11 cellular contexts compared by ENCODE assay signal in the genomic region with DNA sequence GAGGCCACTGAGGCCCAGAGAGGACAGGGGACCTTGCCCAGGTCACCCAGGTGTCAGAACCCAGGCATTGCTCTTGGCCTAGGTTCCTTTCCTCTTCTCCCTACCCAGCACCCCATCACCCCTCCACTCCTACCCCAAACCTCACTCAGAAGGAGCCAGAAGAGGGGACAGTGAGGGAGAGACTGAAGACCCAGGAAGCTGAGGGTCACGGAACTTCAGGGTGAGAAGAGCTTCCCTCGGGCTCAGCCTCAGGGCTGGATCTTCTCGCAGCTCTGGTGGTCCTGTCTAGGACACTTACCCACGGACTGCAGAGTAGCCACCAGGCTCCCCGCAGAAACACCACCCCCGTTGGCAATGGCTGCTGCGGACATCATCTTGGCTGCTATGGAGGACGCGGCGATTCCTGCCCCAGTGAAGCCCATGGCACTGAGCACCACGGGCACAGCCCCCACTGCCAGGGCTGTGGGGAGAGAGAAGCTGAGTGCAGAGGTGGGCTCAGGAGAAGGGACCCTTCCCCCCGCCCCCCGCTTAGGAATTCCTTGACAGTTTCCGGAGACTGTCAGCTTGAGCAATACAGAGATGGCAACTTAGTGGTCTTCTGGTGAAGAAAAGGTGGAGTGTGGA. TPM values are rescaled to one million over a fixed set of nuclear protein-coding genes. Genes with fewer than 3 reads are reported as not detected.
A peak's percentile ranks its signal among the peaks of the same experiment; 100 is the strongest.
DNase-seq lines count a peak whose midpoint lies in the region; ATAC-seq lines count a peak whose summit lies in the region.
"Had no signal": no experiment of that assay in that cellular context is flagged by ENCODE, and none has a peak within 500 bp of the region (broad histone marks: within the 10 kb centered on the region; RNA-seq: fewer than 3 reads in every experiment).

No MANE protein-coding gene starts in this region.

- no peak overlapping the region for H2BK12ac ChIP-seq in neuronal stem cell (ENCODE audit: low read length)

- H4K8ac ChIP-seq in neuronal stem cell (ENCODE audit: low read depth, low read length), result no peak overlapping the region

- no peak overlapping the region for H3K14ac ChIP-seq in neuronal stem cell (ENCODE audit: low read length)

- peak overlapping the region; percentile 7 for H3K18ac ChIP-seq in neuronal stem cell (ENCODE audit: low read length)

- H2AK5ac ChIP-seq in neuronal stem cell (ENCODE audit: low read depth, low read length), result peak overlapping the region; percentile 82

- peak overlapping the region; percentile 73 to 96 (median 90) for H3K4me3 Mint-ChIP-seq in CD4-positive, CD25-positive, alpha-beta regulatory T cell
- H3K4me3 Mint-ChIP-seq in IgD-negative memory B cell, result peak overlapping the region; percentile 88 to 98 (median 94)
- peak overlapping the region; percentile 88 for H3K4me3 Mint-ChIP-seq in dendritic cell treated with granulocyte-macrophage colony-stimulating factor and Interleukin-4, amounts not matched to agents 40 ng/mL and 50 ng/mL, for 4 days

- H3K9me3 Mint-ChIP-seq in CD4-positive, CD25-positive, alpha-beta regulatory T cell, result peaks cover 0 to 4% (median 0%) of the 10 kb centered on the region in 7 donors
- no peaks in the 10 kb centered on the region for H3K9me3 Mint-ChIP-seq in IgD-negative memory B cell
- H3K9me3 Mint-ChIP-seq in dendritic cell treated with granulocyte-macrophage colony-stimulating factor and Interleukin-4, amounts not matched to agents 40 ng/mL and 50 ng/mL, for 4 days, result no peaks in the 10 kb centered on the region

- ATAC-seq in CD4-positive, CD25-positive, alpha-beta regulatory T cell (ENCODE audit: low read depth in 2 of 2), result no peak

- peak overlapping the region; percentile 95 for H2AFZ ChIP-seq in neuronal stem cell (ENCODE audit: low read length)

- no peak overlapping the region for H3K4me3 ChIP-seq in CD4-positive, CD25-positive, alpha-beta regulatory T cell (ENCODE audit: low read depth, low read length)
- no peak overlapping the region for H3K4me3 ChIP-seq in neuronal stem cell (ENCODE audit: low read length in 2 of 2)
- no peak overlapping the region for H3K4me3 ChIP-seq in effector memory CD4-positive, alpha-beta T cell (ENCODE audit: insufficient read depth, low read depth, low read length, poor library complexity, severe bottlenecking)

- no peak for DNase-seq in CD4-positive, CD25-positive, alpha-beta regulatory T cell
- DNase-seq in neuronal stem cell (ENCODE audit: low spot score) (no peak), middle frontal gyrus (ENCODE audit: extremely low spot score, low spot score) (no peak), medulla oblongata (ENCODE audit: extremely low spot score) (no peak), NCI-H146 (lab: John Stamatoyannopoulos, UW) (no peak)
- no peak for DNase-seq in effector memory CD4-positive, alpha-beta T cell
- DNase-seq: activated CD4-positive, CD25-positive, alpha-beta regulatory T cell treated with anti-CD3 and anti-CD28 coated beads, Interleukin-2, amount 50 U/mL, for 72 hours; NCI-H2029 treated with DMSO at 0.1 percent for 48 hours had no signal

- peak overlapping the region; percentile 19 for H2BK15ac ChIP-seq in neuronal stem cell (ENCODE audit: low read length)

- peak overlapping the region; percentile 54 for H2BK5ac ChIP-seq in neuronal stem cell (ENCODE audit: low read length)

- peaks cover 4% of the 10 kb centered on the region for H3K36me3 Mint-ChIP-seq in CD4-positive, CD25-positive, alpha-beta regulatory T cell
- no peaks in the 10 kb centered on the region for H3K36me3 Mint-ChIP-seq in IgD-negative memory B cell
- H3K36me3 Mint-ChIP-seq in dendritic cell treated with granulocyte-macrophage colony-stimulating factor and Interleukin-4, amounts not matched to agents 40 ng/mL and 50 ng/mL, for 4 days (ENCODE audit: low read depth), result peaks cover 28% of the 10 kb centered on the region

- H2BK120ac ChIP-seq in neuronal stem cell (ENCODE audit: low read depth, low read length), result no peak overlapping the region

- intact Hi-C loops in dendritic cell treated with granulocyte-macrophage colony-stimulating factor and Interleukin-4, amounts not matched to agents 40 ng/mL and 50 ng/mL, for 4 days (cut with micrococcal nuclease), result no loop called here

- H3K27ac Mint-ChIP-seq in CD4-positive, CD25-positive, alpha-beta regulatory T cell, result peak overlapping the region in 2 of 3 donors; percentile 75 to 89
- peak overlapping the region in 2 of 3 donors; percentile 23 to 24 for H3K27ac Mint-ChIP-seq in IgD-negative memory B cell
- peak overlapping the region; percentile 84 for H3K27ac Mint-ChIP-seq in dendritic cell treated with granulocyte-macrophage colony-stimulating factor and Interleukin-4, amounts not matched to agents 40 ng/mL and 50 ng/mL, for 4 days

- peaks cover 8% of the 10 kb centered on the region for H3K27me3 ChIP-seq in CD4-positive, CD25-positive, alpha-beta regulatory T cell (ENCODE audit: control insufficient read depth, insufficient read depth, low read length)
- H3K27me3 ChIP-seq in neuronal stem cell (ENCODE audit: control insufficient read depth in 3 of 3, insufficient read depth in 3 of 3, low read depth in 1 of 3, low read length in 3 of 3), result peaks cover 0 to 5% (median 0%) of the 10 kb centered on the region in 3 experiments
- H3K27me3 ChIP-seq in effector memory CD4-positive, alpha-beta T cell (replicated peaks; ENCODE audit: control insufficient read depth, insufficient read depth, low read length, poor library complexity, severe bottlenecking), result no peaks in the 10 kb centered on the region

- H3K23ac ChIP-seq in neuronal stem cell (ENCODE audit: low read depth, low read length, poor library complexity), result no peak overlapping the region

- H3K27me3 Mint-ChIP-seq in CD4-positive, CD25-positive, alpha-beta regulatory T cell, result peaks cover 17% of the 10 kb centered on the region
- H3K27me3 Mint-ChIP-seq in IgD-negative memory B cell, result no peaks in the 10 kb centered on the region
- peaks cover 8% of the 10 kb centered on the region for H3K27me3 Mint-ChIP-seq in dendritic cell treated with granulocyte-macrophage colony-stimulating factor and Interleukin-4, amounts not matched to agents 40 ng/mL and 50 ng/mL, for 4 days

- peaks cover 10 to 25% (median 19%) of the 10 kb centered on the region in 4 donors for H3K4me1 Mint-ChIP-seq in CD4-positive, CD25-positive, alpha-beta regulatory T cell
- H3K4me1 Mint-ChIP-seq in IgD-negative memory B cell, result peaks cover 11 to 14% (median 13%) of the 10 kb centered on the region in 3 donors
- peaks cover 27% of the 10 kb centered on the region for H3K4me1 Mint-ChIP-seq in dendritic cell treated with granulocyte-macrophage colony-stimulating factor and Interleukin-4, amounts not matched to agents 40 ng/mL and 50 ng/mL, for 4 days (ENCODE audit: low read depth)

- H3K4me2 ChIP-seq in neuronal stem cell (ENCODE audit: insufficient read depth, low read length, poor library complexity, severe bottlenecking), result no peak overlapping the region

- no peak overlapping the region for H4K91ac ChIP-seq in neuronal stem cell (ENCODE audit: low read depth, low read length, poor library complexity)

- H3K9ac ChIP-seq in neuronal stem cell (ENCODE audit: low read depth, low read length, poor library complexity), result no peak overlapping the region

- no peaks in the 10 kb centered on the region for H3K9me3 ChIP-seq in CD4-positive, CD25-positive, alpha-beta regulatory T cell (ENCODE audit: control insufficient read depth in 2 of 2, low read length in 2 of 2)
- H3K9me3 ChIP-seq in neuronal stem cell (replicated peaks in 1 of 2; ENCODE audit: control insufficient read depth in 2 of 2, insufficient read depth in 1 of 2, low read depth in 1 of 2, low read length in 2 of 2), result no peaks in the 10 kb centered on the region
- no peaks in the 10 kb centered on the region for H3K9me3 ChIP-seq in effector memory CD4-positive, alpha-beta T cell (ENCODE audit: control insufficient read depth, low read length)
- H3K9me3 ChIP-seq: pancreas had no signal

- no peaks in the 10 kb centered on the region for H3K36me3 ChIP-seq in CD4-positive, CD25-positive, alpha-beta regulatory T cell (ENCODE audit: control insufficient read depth, insufficient read depth, low read length)
- H3K36me3 ChIP-seq in neuronal stem cell (replicated peaks in 1 of 2; ENCODE audit: control insufficient read depth in 2 of 2, insufficient read depth in 2 of 2, low read length in 2 of 2), result peaks cover 0 to 1% of the 10 kb centered on the region in 2 donors
- H3K36me3 ChIP-seq in effector memory CD4-positive, alpha-beta T cell (ENCODE audit: control insufficient read depth, insufficient read depth, low read length), result no peaks in the 10 kb centered on the region
- H3K36me3 ChIP-seq: pancreas had no signal

- H3K4ac ChIP-seq in neuronal stem cell (ENCODE audit: low read length), result no peak overlapping the region

- peaks cover 22% of the 10 kb centered on the region for H3K4me1 ChIP-seq in CD4-positive, CD25-positive, alpha-beta regulatory T cell (ENCODE audit: control insufficient read depth, insufficient read depth, low read length, poor library complexity, severe bottlenecking)
- H3K4me1 ChIP-seq in neuronal stem cell (ENCODE audit: control insufficient read depth in 2 of 2, insufficient read depth in 1 of 2, low read depth in 1 of 2, low read length in 2 of 2), result peaks cover 0 to 7% of the 10 kb centered on the region in 2 donors
- no peaks in the 10 kb centered on the region for H3K4me1 ChIP-seq in effector memory CD4-positive, alpha-beta T cell (ENCODE audit: control insufficient read depth, insufficient read depth, low read length, poor library complexity, severe bottlenecking)
- H3K4me1 ChIP-seq: pancreas had no signal

- WGBS in neuronal stem cell (ENCODE audit: extremely low coverage in 2 of 2, insufficient read length in 2 of 2, insufficient replicate concordance in 1 of 2), 2 donors, result no CpG with 5 or more reads among the region's 14 CpGs

- no peaks in the 10 kb centered on the region for H3K79me1 ChIP-seq in neuronal stem cell (ENCODE audit: low read depth, low read length)

- peak overlapping the region; percentile 69 for H3K27ac ChIP-seq in CD4-positive, CD25-positive, alpha-beta regulatory T cell (ENCODE audit: insufficient read depth, low read length, poor library complexity, severe bottlenecking)
- H3K27ac ChIP-seq in neuronal stem cell (replicated peaks; ENCODE audit: low read length), result no peak overlapping the region
- H3K27ac ChIP-seq in effector memory CD4-positive, alpha-beta T cell (ENCODE audit: insufficient read depth, low read length, poor library complexity, severe bottlenecking), result no peak overlapping the region

RNA-seq across cellular contexts. Expression of gene IFI27L2, which starts 1.1 kb away (rescaled TPM):
- total RNA-seq in CD4-positive, CD25-positive, alpha-beta regulatory T cell, result 27.5 TPM
- polyA plus RNA-seq in CD4-positive, CD25-positive, alpha-beta regulatory T cell, result 10 to 100 TPM; 59.1 to 90.9 (median 75.9) TPM
- 108 TPM for polyA plus RNA-seq in IgD-negative memory B cell
- 69.0 TPM for polyA plus RNA-seq in neuronal stem cell (2013, experiment 1 of 2)
- polyA plus RNA-seq in neuronal stem cell (2013, experiment 2 of 2), result 68.1 TPM

RNA-seq across cellular contexts. Expression of gene IFI27, which starts 17.8 kb away (rescaled TPM):
- 2.9 TPM for total RNA-seq in CD4-positive, CD25-positive, alpha-beta regulatory T cell
- polyA plus RNA-seq in CD4-positive, CD25-positive, alpha-beta regulatory T cell, result 10 to 100 TPM in 1 of 4 donors, 1 to 10 TPM in 2, under 1 TPM in 1; 0.71 to 13.1 (median 1.9) TPM
- polyA plus RNA-seq in IgD-negative memory B cell, result not detected
- polyA plus RNA-seq in neuronal stem cell (2013, experiment 1 of 2), result 8.0 TPM
- polyA plus RNA-seq in neuronal stem cell (2013, experiment 2 of 2), result 8.8 TPM

RNA-seq across cellular contexts. Expression of gene PPP4R4, which starts 45.8 kb away (rescaled TPM):
- total RNA-seq in CD4-positive, CD25-positive, alpha-beta regulatory T cell, result 0.15 TPM
- polyA plus RNA-seq in CD4-positive, CD25-positive, alpha-beta regulatory T cell, result under 1 TPM in 2 of 4 donors, not detected in 2; 0.37 to 0.69 TPM
- 0.48 TPM for polyA plus RNA-seq in IgD-negative memory B cell
- 11.8 TPM for polyA plus RNA-seq in neuronal stem cell (2013, experiment 1 of 2)
- 12.4 TPM for polyA plus RNA-seq in neuronal stem cell (2013, experiment 2 of 2)

RNA-seq across cellular contexts. Expression of gene IFI27L1, which starts 47.2 kb away (rescaled TPM):
- total RNA-seq in CD4-positive, CD25-positive, alpha-beta regulatory T cell, result 12.0 TPM
- polyA plus RNA-seq in CD4-positive, CD25-positive, alpha-beta regulatory T cell, result 10 to 100 TPM in 2 of 4 donors, 1 to 10 TPM in 2; 5.8 to 11.2 (median 9.9) TPM
- polyA plus RNA-seq in IgD-negative memory B cell, result 9.1 TPM
- polyA plus RNA-seq in neuronal stem cell (2013, experiment 1 of 2), result 39.8 TPM
- polyA plus RNA-seq in neuronal stem cell (2013, experiment 2 of 2), result 38.1 TPM

RNA-seq across cellular contexts. Expression of gene DDX24, which starts 47.3 kb away (rescaled TPM):
- 518 TPM for total RNA-seq in CD4-positive, CD25-positive, alpha-beta regulatory T cell
- 100 to 1,000 TPM; 221 to 279 (median 244) TPM for polyA plus RNA-seq in CD4-positive, CD25-positive, alpha-beta regulatory T cell
- polyA plus RNA-seq in IgD-negative memory B cell, result 207 TPM
- 106 TPM for polyA plus RNA-seq in neuronal stem cell (2013, experiment 1 of 2)
- 112 TPM for polyA plus RNA-seq in neuronal stem cell (2013, experiment 2 of 2)

Comparison
In these comparisons a context has a peak if more than half of its experiments do, and no peak if none do; other contexts are left out.
1. H3K27ac Mint-ChIP-seq: peak in every context shown above with its lines; median percentile 84 in dendritic cell treated with granulocyte-macrophage colony-stimulating factor and Interleukin-4, amounts not matched to agents 40 ng/mL and 50 ng/mL, for 4 days; 82 in CD4-positive, CD25-positive, alpha-beta regulatory T cell; 24 in IgD-negative memory B cell.